In the genomic region with DNA sequence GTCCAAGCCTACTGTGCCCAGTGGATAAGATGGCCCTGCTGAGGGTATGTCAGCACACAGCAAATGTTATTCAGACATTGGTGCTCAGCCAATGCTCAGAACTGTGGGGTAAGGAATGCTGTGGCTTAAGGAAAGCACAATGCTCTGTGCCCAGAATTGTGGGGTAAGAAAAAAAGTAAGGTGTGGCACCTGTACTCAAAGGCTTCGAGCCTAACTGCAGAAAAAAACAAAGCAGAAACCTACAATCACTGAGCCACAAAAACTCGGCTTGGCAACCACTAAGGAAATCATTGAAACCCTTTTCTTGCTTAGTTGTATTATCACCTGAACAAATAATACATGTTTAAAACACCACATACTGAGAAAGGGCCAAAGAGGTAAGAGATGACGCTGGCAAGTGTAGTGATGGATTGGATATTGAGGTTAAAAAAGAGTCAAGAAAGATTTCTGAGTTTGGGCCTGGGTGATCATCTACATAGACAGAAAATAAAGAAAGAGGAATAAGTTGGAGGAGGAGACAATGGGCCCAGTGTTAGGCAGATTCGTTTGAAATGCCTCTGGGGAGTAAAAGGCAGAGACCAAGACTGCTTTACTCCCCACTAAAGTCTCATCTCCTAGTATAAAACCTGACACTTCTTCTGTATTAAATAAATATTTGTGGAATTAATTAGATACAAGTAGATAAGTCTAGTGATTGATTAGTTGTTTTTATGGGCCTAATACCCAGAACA, we compare ENCODE assay signal across 20 cellular contexts. TPM values are rescaled to one million over a fixed set of nuclear protein-coding genes. Genes with fewer than 3 reads are reported as not detected.
DNase-seq lines count a peak whose midpoint lies in the region; ATAC-seq and TF ChIP-seq lines count a peak whose summit lies in the region.
"Had no signal": no experiment of that assay in that cellular context is flagged by ENCODE, and none has a peak within 500 bp of the region (broad histone marks: within the 10 kb centered on the region; RNA-seq: fewer than 3 reads in every experiment).

No MANE protein-coding gene starts in this region.

- peak overlapping the region; percentile 2 for H3K27ac Mint-ChIP-seq in stimulated activated naive CD8-positive, alpha-beta T cell treated with anti-CD3 and anti-CD28 coated beads, Interleukin-15, Interleukin-2, amounts not matched to agents 100 ng/mL and 50 ng/mL, for 24 hours
- H3K27ac Mint-ChIP-seq in stimulated activated naive CD8-positive, alpha-beta T cell treated with anti-CD3 and anti-CD28 coated beads, Interleukin-15, amount 100 ng/mL, for 72 hours: peak overlapping the region in 1 of 2 donors; percentile 2
- peak overlapping the region; percentile 65 for H3K27ac Mint-ChIP-seq in activated naive CD8-positive, alpha-beta T cell treated with anti-CD3 and anti-CD28 coated beads for 36 hours
- H3K27ac Mint-ChIP-seq: activated T-cell treated with anti-CD3 and anti-CD28 coated beads, Interleukin-2, amount 50 U/mL, for 72 hours; mesothelial cell of epicardium had no signal

- ATAC-seq in stimulated activated naive CD8-positive, alpha-beta T cell treated with anti-CD3 and anti-CD28 coated beads, Interleukin-15, amount 100 ng/mL, for 72 hours: no peak
- ATAC-seq in left lung (peak; percentile 12), HG02798 (IDR thresholded peaks at IDR 0.05; ENCODE audit: poor library complexity, unreplicated experiment) (no peak)
- ATAC-seq: activated T-cell treated with anti-CD3 and anti-CD28 coated beads, Interleukin-2, amount 50 U/mL, for 72 hours had no signal

- no peaks in the 10 kb centered on the region for H3K9me3 Mint-ChIP-seq in stimulated activated naive CD8-positive, alpha-beta T cell treated with anti-CD3 and anti-CD28 coated beads, Interleukin-15, Interleukin-2, amounts not matched to agents 100 ng/mL and 50 ng/mL, for 24 hours
- peaks cover 7% of the 10 kb centered on the region in 2 donors for H3K9me3 Mint-ChIP-seq in stimulated activated naive CD8-positive, alpha-beta T cell treated with anti-CD3 and anti-CD28 coated beads, Interleukin-15, amount 100 ng/mL, for 72 hours
- H3K9me3 Mint-ChIP-seq in activated naive CD8-positive, alpha-beta T cell treated with anti-CD3 and anti-CD28 coated beads for 36 hours: no peaks in the 10 kb centered on the region

- 31 to 34% methylated on average over 4 of the region's 4 CpGs for WGBS in thyroid gland, 2 donors
- WGBS in ovary, 3 donors: 79 to 80% (median 80%) methylated on average over 4 of the region's 4 CpGs

- no peaks in the 10 kb centered on the region for H3K4me1 ChIP-seq in left lung
- H3K4me1 ChIP-seq in thyroid gland: peaks cover 35 to 36% of the 10 kb centered on the region in 2 donors
- H3K4me1 ChIP-seq in ovary (ENCODE audit: insufficient read depth): no peaks in the 10 kb centered on the region
- H3K4me1 ChIP-seq: transverse colon had no signal

- H3K27me3 ChIP-seq in left lung (no peaks in the 10 kb centered on the region), thyroid gland (no peaks in the 10 kb centered on the region), ovary (no peaks in the 10 kb centered on the region)
- H3K27me3 ChIP-seq: heart right ventricle, transverse colon had no signal

- H3K9me3 ChIP-seq in left lung (no peaks in the 10 kb centered on the region), thyroid gland (no peaks in the 10 kb centered on the region), ovary (no peaks in the 10 kb centered on the region)
- H3K9me3 ChIP-seq: heart right ventricle, transverse colon had no signal

- TF ChIP-seq POLR2A in thyroid gland (IDR thresholded peaks at IDR 0.05) (no peak), ovary (IDR thresholded peaks at IDR 0.05) (no peak)

- intact Hi-C loops in left lung (cut with DNase I) (no loop called here), thyroid gland (cut with DNase I) (no loop called here), ovary (cut with DNase I) (no loop called here)

- TF ChIP-seq CTCF in left lung (IDR thresholded peaks at IDR 0.05) (no peak), thyroid gland (IDR thresholded peaks at IDR 0.05) (no peak), ovary (IDR thresholded peaks at IDR 0.05) (no peak)

- no peaks in the 10 kb centered on the region for H3K36me3 Mint-ChIP-seq in stimulated activated naive CD8-positive, alpha-beta T cell treated with anti-CD3 and anti-CD28 coated beads, Interleukin-15, Interleukin-2, amounts not matched to agents 100 ng/mL and 50 ng/mL, for 24 hours (ENCODE audit: low read depth)
- no peaks in the 10 kb centered on the region for H3K36me3 Mint-ChIP-seq in activated naive CD8-positive, alpha-beta T cell treated with anti-CD3 and anti-CD28 coated beads for 36 hours
- H3K36me3 Mint-ChIP-seq: mesothelial cell of epicardium had no signal

- TF ChIP-seq EP300 in ovary (IDR thresholded peaks at IDR 0.05): no peak

- H3K4me1 Mint-ChIP-seq in stimulated activated naive CD8-positive, alpha-beta T cell treated with anti-CD3 and anti-CD28 coated beads, Interleukin-15, Interleukin-2, amounts not matched to agents 100 ng/mL and 50 ng/mL, for 24 hours (ENCODE audit: low read depth): peaks cover 48% of the 10 kb centered on the region
- H3K4me1 Mint-ChIP-seq in stimulated activated naive CD8-positive, alpha-beta T cell treated with anti-CD3 and anti-CD28 coated beads, Interleukin-15, amount 100 ng/mL, for 72 hours: peaks cover 53% of the 10 kb centered on the region
- H3K4me1 Mint-ChIP-seq in activated naive CD8-positive, alpha-beta T cell treated with anti-CD3 and anti-CD28 coated beads for 36 hours: peaks cover 35% of the 10 kb centered on the region

- H3K27ac ChIP-seq in left lung: no peak overlapping the region
- H3K27ac ChIP-seq in thyroid gland: peak overlapping the region; percentile 75 to 82 (median 81)
- no peak overlapping the region for H3K27ac ChIP-seq in ovary
- H3K27ac ChIP-seq: heart right ventricle, transverse colon had no signal

- H3K4me3 ChIP-seq in left lung: no peak overlapping the region
- H3K4me3 ChIP-seq in thyroid gland (replicated peaks in 1 of 3): no peak overlapping the region
- H3K4me3 ChIP-seq in ovary: no peak overlapping the region
- H3K4me3 ChIP-seq: heart right ventricle, smooth muscle cell, transverse colon had no signal

- H3K27me3 Mint-ChIP-seq in stimulated activated naive CD8-positive, alpha-beta T cell treated with anti-CD3 and anti-CD28 coated beads, Interleukin-15, Interleukin-2, amounts not matched to agents 100 ng/mL and 50 ng/mL, for 24 hours: no peaks in the 10 kb centered on the region
- no peaks in the 10 kb centered on the region for H3K27me3 Mint-ChIP-seq in stimulated activated naive CD8-positive, alpha-beta T cell treated with anti-CD3 and anti-CD28 coated beads, Interleukin-15, amount 100 ng/mL, for 72 hours
- no peaks in the 10 kb centered on the region for H3K27me3 Mint-ChIP-seq in activated naive CD8-positive, alpha-beta T cell treated with anti-CD3 and anti-CD28 coated beads for 36 hours

- H3K4me3 Mint-ChIP-seq in stimulated activated naive CD8-positive, alpha-beta T cell treated with anti-CD3 and anti-CD28 coated beads, Interleukin-15, Interleukin-2, amounts not matched to agents 100 ng/mL and 50 ng/mL, for 24 hours: no peak overlapping the region
- peak overlapping the region in 1 of 2 donors; percentile 2 for H3K4me3 Mint-ChIP-seq in stimulated activated naive CD8-positive, alpha-beta T cell treated with anti-CD3 and anti-CD28 coated beads, Interleukin-15, amount 100 ng/mL, for 72 hours
- no peak overlapping the region for H3K4me3 Mint-ChIP-seq in activated naive CD8-positive, alpha-beta T cell treated with anti-CD3 and anti-CD28 coated beads for 36 hours
- H3K4me3 Mint-ChIP-seq: activated T-cell treated with anti-CD3 and anti-CD28 coated beads, Interleukin-2, amount 50 U/mL, for 72 hours; mesothelial cell of epicardium had no signal

- H3K36me3 ChIP-seq in left lung (no peaks in the 10 kb centered on the region), thyroid gland (no peaks in the 10 kb centered on the region), ovary (no peaks in the 10 kb centered on the region)
- H3K36me3 ChIP-seq: heart right ventricle, transverse colon had no signal

- DNase-seq in stimulated activated naive CD8-positive, alpha-beta T cell treated with anti-CD3 and anti-CD28 coated beads, Interleukin-15, amount 100 ng/mL, for 72 hours: no peak
- no peak for DNase-seq in activated naive CD8-positive, alpha-beta T cell treated with anti-CD3 and anti-CD28 coated beads for 36 hours
- no peak for DNase-seq in left lung
- no peak for DNase-seq in thyroid gland
- no peak for DNase-seq in ovary
- no peak for DNase-seq in HuH-7 (ENCODE audit: low spot score)
- DNase-seq: activated CD4-positive, alpha-beta T cell treated with anti-CD3 and anti-CD28 coated beads, Interleukin-2, amount 50 U/mL, for 1 hour; activated T-cell treated with anti-CD3 and anti-CD28 coated beads, Interleukin-2, amount 50 U/mL, for 72 hours; aorta; dermis blood vessel endothelial cell; heart right ventricle; islet precursor cell; NCI-H1694; SHP77 treated with DMSO at 0.1 percent for 48 hours; T1000; transverse colon had no signal

RNA-seq across cellular contexts. Expression of gene ATP1A1, which starts 25.9 kb away (rescaled TPM):
- total RNA-seq in activated naive CD8-positive, alpha-beta T cell treated with anti-CD3 and anti-CD28 coated beads for 36 hours: 100 to 1,000 TPM; 234 to 243 TPM
- 100 to 1,000 TPM; 686 to 731 TPM for total RNA-seq in left lung
- 1,000 to 10,000 TPM in 3 of 4 donors, 100 to 1,000 TPM in 1; 770 to 1,450 (median 1,316) TPM for total RNA-seq in thyroid gland
- total RNA-seq in ovary: 100 to 1,000 TPM; 106 to 279 (median 196) TPM
- polyA plus RNA-seq in ovary: 100 to 1,000 TPM; 184 to 388 TPM

Comparison
In these comparisons a context has a peak if more than half of its experiments do, and no peak if none do; other contexts are left out.
1. H3K27ac ChIP-seq: peak in thyroid gland (3 of 3); none in left lung (0 of 2) and ovary (0 of 2).